Comparison of ENCODE assay signal across 25 cellular contexts in genomic region chr18:9774150-9774549, GRCh38.
"Had no signal": no experiment of that assay in that cellular context is flagged by ENCODE, and none has a peak within 500 bp of the region (broad histone marks: within the 10 kb centered on the region; RNA-seq: fewer than 3 reads in every experiment).

No MANE protein-coding gene starts in this region.

- H3K4me1 Mint-ChIP-seq: activated CD4-positive, alpha-beta T cell treated with anti-CD3 and anti-CD28 coated beads for 36 hours; activated T-helper 17 cell treated with anti-CD3 and anti-CD28 coated beads, Interleukin-2, amount 50 U/mL, for 72 hours had no signal

- H3K36me3 ChIP-seq: lower lobe of right lung, pancreas, tibial artery, uterus had no signal

- H3K9me3 ChIP-seq: lower lobe of right lung, pancreas, psoas muscle, tibial artery, uterus had no signal

- H3K36me3 Mint-ChIP-seq: activated naive CD8-positive, alpha-beta T cell; natural killer cell; T-cell had no signal

- H3K9me3 Mint-ChIP-seq: activated T-cell treated with anti-CD3 and anti-CD28 coated beads, Interleukin-2, amount 50 U/mL, for 24 hours; activated T-helper 17 cell treated with anti-CD3 and anti-CD28 coated beads, Interleukin-2, amount 50 U/mL, for 72 hours; natural killer cell; stimulated activated naive CD8-positive, alpha-beta T cell treated with anti-CD3 and anti-CD28 coated beads, Interleukin-15, Interleukin-2, amounts not matched to agents 100 ng/mL and 50 ng/mL, for 24 hours; T-cell had no signal

- H3K4me3 ChIP-seq: coronary artery, lower lobe of right lung, pancreas, psoas muscle, tibial artery, uterus had no signal

- H3K27ac Mint-ChIP-seq: activated CD4-positive, alpha-beta T cell treated with anti-CD3 and anti-CD28 coated beads for 36 hours; activated naive CD8-positive, alpha-beta T cell; activated T-cell treated with anti-CD3 and anti-CD28 coated beads, Interleukin-2, amount 50 U/mL, for 24 hours; activated T-helper 17 cell treated with anti-CD3 and anti-CD28 coated beads, Interleukin-2, amount 50 U/mL, for 72 hours; natural killer cell; stimulated activated naive CD8-positive, alpha-beta T cell treated with anti-CD3 and anti-CD28 coated beads, Interleukin-15, Interleukin-2, amounts not matched to agents 100 ng/mL and 50 ng/mL, for 24 hours; T-cell had no signal

- H3K4me1 ChIP-seq: foreskin keratinocyte, pancreas, psoas muscle had no signal

- H3K4me3 Mint-ChIP-seq: activated CD4-positive, alpha-beta T cell treated with anti-CD3 and anti-CD28 coated beads for 36 hours; activated naive CD8-positive, alpha-beta T cell; activated T-cell treated with anti-CD3 and anti-CD28 coated beads, Interleukin-2, amount 50 U/mL, for 24 hours; activated T-helper 17 cell treated with anti-CD3 and anti-CD28 coated beads, Interleukin-2, amount 50 U/mL, for 72 hours; natural killer cell; stimulated activated naive CD8-positive, alpha-beta T cell treated with anti-CD3 and anti-CD28 coated beads, Interleukin-15, Interleukin-2, amounts not matched to agents 100 ng/mL and 50 ng/mL, for 24 hours; T-cell had no signal

- ATAC-seq: activated CD4-positive, alpha-beta T cell treated with anti-CD3 and anti-CD28 coated beads for 36 hours; activated T-helper 17 cell treated with anti-CD3 and anti-CD28 coated beads, Interleukin-2, amount 50 U/mL, for 72 hours; foreskin keratinocyte; left colon; lower lobe of right lung; natural killer cell; pancreas; psoas muscle; right cardiac atrium; T-cell had no signal

- H3K27ac ChIP-seq: coronary artery, epithelial cell of prostate, foreskin keratinocyte, lower lobe of right lung, pancreas, psoas muscle, tibial artery, uterus had no signal

- DNase-seq: activated CD4-positive, alpha-beta T cell treated with anti-CD3 and anti-CD28 coated beads for 36 hours; activated CD4-positive, alpha-beta T cell treated with anti-CD3 and anti-CD28 coated beads, Interleukin-2, amount 50 U/mL, for 4 hours; activated CD8-positive, alpha-beta memory T cell treated with anti-CD3 and anti-CD28 coated beads for 24 hours; activated CD8-positive, alpha-beta memory T cell treated with anti-CD3 and anti-CD28 coated beads, Interleukin-2, amount 50 U/mL, for 4 hours; activated T-cell treated with anti-CD3 and anti-CD28 coated beads, Interleukin-2, amount 50 U/mL, for 24 hours; amniotic stem cell; cerebellar nuclear complex; foreskin keratinocyte; left colon; lower lobe of right lung; midbrain; natural killer cell; pancreas; psoas muscle; right cardiac atrium; stimulated activated CD4-positive, alpha-beta T cell treated with anti-CD3 and anti-CD28 coated beads, Interleukin-1b, Interleukin-23, amount 100 ng/mL, for 48 hours; substantia nigra; T-cell; tibial artery; uterus had no signal

- H3K27me3 ChIP-seq: foreskin keratinocyte, pancreas, tibial artery, uterus had no signal
